Comparison of ENCODE assay signal across 2 cellular contexts in genomic region chr22:49582171-49582570, GRCh38.
TF ChIP-seq lines count a peak whose summit lies in the region.

No MANE protein-coding gene starts in this region.

TF ChIP-seq in neural cell, 6 proteins besides CTCF, POLR2A, EP300 and RAD21 (continued from another document):
- TF ChIP-seq REST (IDR thresholded peaks at IDR 0.05; ENCODE audit: borderline replicate concordance) = no peak
- TF ChIP-seq EZH2 (IDR thresholded peaks at IDR 0.05; ENCODE audit: borderline replicate concordance, insufficient read depth, low read length, poor library complexity, severe bottlenecking) = no peak
- TF ChIP-seq MXI1 (conservative IDR thresholded peaks at IDR 0.05; ENCODE audit: poor library complexity, severe bottlenecking) = no peak
- TF ChIP-seq POLR2AphosphoS5 (IDR thresholded peaks at IDR 0.05) = no peak
- no peak for TF ChIP-seq SMC3 (conservative IDR thresholded peaks at IDR 0.05; ENCODE audit: poor library complexity)

TF ChIP-seq in WTC11, 78 proteins besides CTCF, POLR2A, EP300 and RAD21 (continued from another document):
- TF ChIP-seq PRDM15 (CRISPR knock-in tag; IDR thresholded peaks at IDR 0.05) (no peak), NFATC4 (CRISPR knock-in tag; IDR thresholded peaks at IDR 0.05) (no peak)
